ENCODE assay signal across 1 cellular context in genomic region chr12:95858451-95859343, GRCh38.
TF ChIP-seq lines count a peak whose summit lies in the region.

Gene SNRPF, plus strand, starts transcription at chr12:95858952. Its CDS starts 122 bp downstream, at chr12:95859074.

TF ChIP-seq in GM12878, 131 proteins besides CTCF, POLR2A, EP300 and RAD21 (continued from another document and continues in another):
- TF ChIP-seq TCF12 (IDR thresholded peaks at IDR 0.05; ENCODE audit: low read depth, low read length) (0 out of 2 replicates have a peak, but pooled peaks have one; percentile 35), PAX8 (IDR thresholded peaks at IDR 0.05) (no peak), ETV6 (conservative IDR thresholded peaks at IDR 0.05 in 1 of 2, IDR thresholded peaks at IDR 0.05 in 1 of 2; ENCODE audit: borderline replicate concordance in 1 of 2, low read depth in 1 of 2) (no peak), HDAC6 (IDR thresholded peaks at IDR 0.05; ENCODE audit: unreplicated experiment) (no peak), PBX3 (IDR thresholded peaks at IDR 0.05; ENCODE audit: insufficient replicate concordance, low read depth, low read length) (no peak), NBN (IDR thresholded peaks at IDR 0.05) (peak; percentile 73), JUND (IDR thresholded peaks at IDR 0.05; ENCODE audit: low read depth, low read length) (no peak), CEBPZ (IDR thresholded peaks at IDR 0.05; ENCODE audit: low read depth, low read length) (no peak), ZBTB40 (IDR thresholded peaks at IDR 0.05; ENCODE audit: borderline replicate concordance) (peak; percentile 83; the same call in 1 of the 2 replicates), IKZF2 (IDR thresholded peaks at IDR 0.05) (no peak), ZNF592 (IDR thresholded peaks at IDR 0.05) (no peak), E4F1 (IDR thresholded peaks at IDR 0.05; ENCODE audit: borderline replicate concordance, partially characterized antibody) (no peak), RELB (IDR thresholded peaks at IDR 0.05; ENCODE audit: low read depth) (peak; percentile 85), DPF2 (IDR thresholded peaks at IDR 0.05) (no peak), SIX5 (IDR thresholded peaks at IDR 0.05; ENCODE audit: low read depth, low read length, severe bottlenecking) (peak; percentile 74), E2F8 (IDR thresholded peaks at IDR 0.05; ENCODE audit: low read depth, partially characterized antibody) (no peak), ZBTB4 (CRISPR knock-in tag; IDR thresholded peaks at IDR 0.05) (no peak), ZNF687 (IDR thresholded peaks at IDR 0.05) (peak; percentile 47), ZNF622 (IDR thresholded peaks at IDR 0.05) (no peak)
